11 cellular contexts compared by ENCODE assay signal in genomic region chr7:132485600-132486594, GRCh38.
DNase-seq lines count a peak whose midpoint lies in the region; ATAC-seq and TF ChIP-seq lines count a peak whose summit lies in the region.
"Had no signal": no experiment of that assay in that cellular context is flagged by ENCODE, and none has a peak within 500 bp of the region (broad histone marks: within the 10 kb centered on the region; RNA-seq: fewer than 3 reads in every experiment).

No MANE protein-coding gene starts in this region.

- no peak for TF ChIP-seq POLR2A in stomach (IDR thresholded peaks at IDR 0.05)

- TF ChIP-seq CTCF in stomach (IDR thresholded peaks at IDR 0.05), result no peak

- peak; percentile 89 to 91 for ATAC-seq in right cardiac atrium
- no peak for ATAC-seq in HG03045 (IDR thresholded peaks at IDR 0.05; ENCODE audit: unreplicated experiment)
- ATAC-seq in GM21423 (IDR thresholded peaks at IDR 0.05; ENCODE audit: unreplicated experiment), result no peak
- ATAC-seq: K562 had no signal

- 52% methylated on average over 13 of the region's 13 CpGs for WGBS in right cardiac atrium
- 52 to 66% (median 54%) methylated on average over 13 of the region's 13 CpGs for WGBS in stomach, 5 donors

- H3K27me3 ChIP-seq in right cardiac atrium (ENCODE audit: control insufficient read depth, insufficient read depth), result no peaks in the 10 kb centered on the region
- H3K27me3 ChIP-seq in stomach, result no peaks in the 10 kb centered on the region

- DNase-seq in activated T-cell treated with anti-CD3 and anti-CD28 coated beads, Interleukin-2, amount 50 U/mL, for 24 hours, result peak; percentile 33
- DNase-seq in activated T-cell treated with anti-CD3 and anti-CD28 coated beads for 4 hours, result no peak
- DNase-seq in right cardiac atrium, result peak; percentile 82 to 91 (median 89)
- peak; percentile 86 for DNase-seq in stomach
- no peak for DNase-seq in NCI-H2196 treated with DMSO at 0.1 percent for 48 hours (lab: John Stamatoyannopoulos, UW; ENCODE audit: unreplicated experiment)
- DNase-seq: ACHN, NCI-H510A had no signal

- H3K36me3 Mint-ChIP-seq in activated T-cell treated with anti-CD3 and anti-CD28 coated beads, Interleukin-2, amount 50 U/mL, for 24 hours (ENCODE audit: low read depth), result no peaks in the 10 kb centered on the region
- no peaks in the 10 kb centered on the region for H3K36me3 Mint-ChIP-seq in activated naive CD4-positive, alpha-beta T cell treated with anti-CD3 and anti-CD28 coated beads, Interleukin-2, amount 50 U/mL, for 24 hours

- H3K27ac ChIP-seq in right cardiac atrium (ENCODE audit: low read length), result peak overlapping the region; percentile 25
- H3K27ac ChIP-seq in stomach, result peak overlapping the region in 2 of 5 donors; percentile 32 to 53

- H3K27me3 Mint-ChIP-seq in activated T-cell treated with anti-CD3 and anti-CD28 coated beads, Interleukin-2, amount 50 U/mL, for 24 hours, result no peaks in the 10 kb centered on the region
- H3K27me3 Mint-ChIP-seq in activated naive CD4-positive, alpha-beta T cell treated with anti-CD3 and anti-CD28 coated beads, Interleukin-2, amount 50 U/mL, for 24 hours, result no peaks in the 10 kb centered on the region

- no peak overlapping the region for H3K4me3 ChIP-seq in right cardiac atrium (ENCODE audit: low read length)
- H3K4me3 ChIP-seq in stomach, result no peak overlapping the region
- H3K4me3 ChIP-seq: K562 had no signal

- H3K36me3 ChIP-seq in stomach, result no peaks in the 10 kb centered on the region

- intact Hi-C loops in right cardiac atrium (cut with DNase I), result no loop called here
- intact Hi-C loops in stomach (cut with DNase I; ENCODE audit: low total_unique reads), result no loop called here

- H3K9me3 Mint-ChIP-seq in activated T-cell treated with anti-CD3 and anti-CD28 coated beads, Interleukin-2, amount 50 U/mL, for 24 hours, result no peaks in the 10 kb centered on the region
- H3K9me3 Mint-ChIP-seq in activated naive CD4-positive, alpha-beta T cell treated with anti-CD3 and anti-CD28 coated beads, Interleukin-2, amount 50 U/mL, for 24 hours, result no peaks in the 10 kb centered on the region

- peak overlapping the region; percentile 0 for H3K27ac Mint-ChIP-seq in activated T-cell treated with anti-CD3 and anti-CD28 coated beads, Interleukin-2, amount 50 U/mL, for 24 hours
- peak overlapping the region; percentile 37 for H3K27ac Mint-ChIP-seq in activated naive CD4-positive, alpha-beta T cell treated with anti-CD3 and anti-CD28 coated beads, Interleukin-2, amount 50 U/mL, for 24 hours

- H3K9me3 ChIP-seq in right cardiac atrium (ENCODE audit: control insufficient read depth, low read length) (no peaks in the 10 kb centered on the region), stomach (no peaks in the 10 kb centered on the region)

- peaks cover 35% of the 10 kb centered on the region for H3K4me1 Mint-ChIP-seq in activated T-cell treated with anti-CD3 and anti-CD28 coated beads, Interleukin-2, amount 50 U/mL, for 24 hours (ENCODE audit: low read depth)
- H3K4me1 Mint-ChIP-seq in activated naive CD4-positive, alpha-beta T cell treated with anti-CD3 and anti-CD28 coated beads, Interleukin-2, amount 50 U/mL, for 24 hours, result peaks cover 52% of the 10 kb centered on the region

- TF ChIP-seq EP300 in stomach (IDR thresholded peaks at IDR 0.05), result no peak

- H3K4me3 Mint-ChIP-seq in activated T-cell treated with anti-CD3 and anti-CD28 coated beads, Interleukin-2, amount 50 U/mL, for 24 hours, result no peak overlapping the region
- H3K4me3 Mint-ChIP-seq in activated naive CD4-positive, alpha-beta T cell treated with anti-CD3 and anti-CD28 coated beads, Interleukin-2, amount 50 U/mL, for 24 hours, result peak overlapping the region; percentile 24

- H3K4me1 ChIP-seq in right cardiac atrium (ENCODE audit: control insufficient read depth, insufficient read depth, low read length), result peaks cover 5% of the 10 kb centered on the region
- peaks cover 0 to 22% (median 15%) of the 10 kb centered on the region in 4 donors for H3K4me1 ChIP-seq in stomach

Comparison
In these comparisons a context has a peak if more than half of its experiments do, and no peak if none do; other contexts are left out.
1. DNase-seq: peak in activated T-cell treated with anti-CD3 and anti-CD28 coated beads, Interleukin-2, amount 50 U/mL, for 24 hours (single experiment), right cardiac atrium (3 of 3) and stomach (single experiment); none in activated T-cell treated with anti-CD3 and anti-CD28 coated beads for 4 hours (single experiment) and NCI-H2196 treated with DMSO at 0.1 percent for 48 hours (single experiment).
2. ATAC-seq: peak in right cardiac atrium (2 of 2); none in HG03045 (single experiment) and GM21423 (single experiment).